Comparison of ENCODE assay signal across 22 cellular contexts in genomic region chr16:25978227-25978626, GRCh38.
"Had no signal": no experiment of that assay in that cellular context is flagged by ENCODE, and none has a peak within 500 bp of the region (broad histone marks: within the 10 kb centered on the region; RNA-seq: fewer than 3 reads in every experiment).

No MANE protein-coding gene starts in this region.

- H3K9me3 ChIP-seq: Peyer's patch had no signal

- DNase-seq: activated CD4-positive, alpha-beta memory T cell treated with anti-CD3 and anti-CD28 coated beads for 36 hours; activated CD4-positive, alpha-beta T cell treated with anti-CD3 and anti-CD28 coated beads, Interleukin-2, amount 10 ng/mL, durations not matched to agents 7 days and 5 days; activated CD4-positive, CD25-positive, alpha-beta regulatory T cell; activated CD8-positive, alpha-beta memory T cell treated with anti-CD3 and anti-CD28 coated beads for 24 hours; activated effector memory CD4-positive, alpha-beta T cell treated with anti-CD3 and anti-CD28 coated beads, Interleukin-2, amount 50 U/mL, for 16 hours; activated naive CD4-positive, alpha-beta T cell treated with Interleukin-2 at 50 U/mL for 16 hours; activated naive CD8-positive, alpha-beta T cell treated with anti-CD3 and anti-CD28 coated beads, Interleukin-2, amount 50 U/mL, for 24 hours; activated T-cell treated with anti-CD3 and anti-CD28 coated beads, Interleukin-2, amount 50 U/mL, for 4 hours; brain microvascular endothelial cell; Kasumi-1; KBM-7; NCI-H1048; NCI-H146; NCI-H446; NCI-H524; Peyer's patch; SIG-M5; T-cell; T-helper 2 cell had no signal

- H3K27me3 ChIP-seq: brain microvascular endothelial cell, cardiac muscle cell, Peyer's patch had no signal

- H3K36me3 ChIP-seq: brain microvascular endothelial cell, cardiac muscle cell, Peyer's patch had no signal

- H3K27ac ChIP-seq: brain microvascular endothelial cell, cardiac muscle cell, Peyer's patch, VCaP had no signal

- ATAC-seq: activated naive CD4-positive, alpha-beta T cell treated with anti-CD3 and anti-CD28 coated beads, Interleukin-2, amount 50 U/mL, for 72 hours; activated naive CD8-positive, alpha-beta T cell treated with anti-CD3 and anti-CD28 coated beads, Interleukin-2, amount 50 U/mL, for 24 hours; activated T-cell treated with anti-CD3 and anti-CD28 coated beads, Interleukin-2, amount 50 U/mL, for 4 hours; T-cell had no signal

- H3K4me3 ChIP-seq: cardiac muscle cell, Peyer's patch had no signal

- H3K4me1 ChIP-seq: Peyer's patch had no signal
